1 cellular context compared by ENCODE assay signal in genomic region chr20:37914672-37915433, GRCh38.
A peak's percentile ranks its signal among the peaks of the same experiment; 100 is the strongest.
TF ChIP-seq lines count a peak whose summit lies in the region.

No MANE protein-coding gene starts in this region.

TF ChIP-seq in HepG2, 621 proteins besides CTCF, POLR2A, EP300 and RAD21 (continued from another document and continues in another):
- TF ChIP-seq MAZ (IDR thresholded peaks at IDR 0.05; ENCODE audit: borderline replicate concordance, low read depth, low read length), result 0 out of 2 replicates have a peak, but pooled peaks have one; percentile 11
- TF ChIP-seq MAZ (CRISPR knock-in tag; IDR thresholded peaks at IDR 0.05; ENCODE audit: low read depth), result no peak; the same call in 1 of the 2 replicates
- peak; percentile 40; the same call in 1 of the 2 replicates for TF ChIP-seq ZNF563 (CRISPR knock-in tag; IDR thresholded peaks at IDR 0.05)
- TF ChIP-seq JUN (CRISPR knock-in tag; IDR thresholded peaks at IDR 0.05), result no peak
- TF ChIP-seq ZNF383 (CRISPR knock-in tag; IDR thresholded peaks at IDR 0.05; ENCODE audit: borderline replicate concordance), result no peak
- no peak for TF ChIP-seq RBM22 (optimal IDR thresholded peaks at IDR 0.05; ENCODE audit: low read length)
- TF ChIP-seq RBM39 (IDR thresholded peaks at IDR 0.05; ENCODE audit: low read depth, low read length, poor library complexity, severe bottlenecking), result peak; percentile 85
- peak; percentile 64; the same call in 1 of the 2 replicates for TF ChIP-seq ZNF451 (CRISPR knock-in tag; IDR thresholded peaks at IDR 0.05)
- no peak for TF ChIP-seq GLMP (CRISPR knock-in tag; IDR thresholded peaks at IDR 0.05; ENCODE audit: borderline replicate concordance)
- TF ChIP-seq NFATC3 (CRISPR knock-in tag; IDR thresholded peaks at IDR 0.05), result no peak
- TF ChIP-seq CENPX (CRISPR knock-in tag; IDR thresholded peaks at IDR 0.05), result no peak
- no peak for TF ChIP-seq ZNF709 (CRISPR knock-in tag; IDR thresholded peaks at IDR 0.05)
- no peak for TF ChIP-seq TAF1 (CRISPR knock-in tag; IDR thresholded peaks at IDR 0.05)
- no peak for TF ChIP-seq ZNF780A (CRISPR knock-in tag; IDR thresholded peaks at IDR 0.05)
- TF ChIP-seq HBP1 (CRISPR knock-in tag; IDR thresholded peaks at IDR 0.05; ENCODE audit: low read depth), result no peak
- TF ChIP-seq, protein P1, sequence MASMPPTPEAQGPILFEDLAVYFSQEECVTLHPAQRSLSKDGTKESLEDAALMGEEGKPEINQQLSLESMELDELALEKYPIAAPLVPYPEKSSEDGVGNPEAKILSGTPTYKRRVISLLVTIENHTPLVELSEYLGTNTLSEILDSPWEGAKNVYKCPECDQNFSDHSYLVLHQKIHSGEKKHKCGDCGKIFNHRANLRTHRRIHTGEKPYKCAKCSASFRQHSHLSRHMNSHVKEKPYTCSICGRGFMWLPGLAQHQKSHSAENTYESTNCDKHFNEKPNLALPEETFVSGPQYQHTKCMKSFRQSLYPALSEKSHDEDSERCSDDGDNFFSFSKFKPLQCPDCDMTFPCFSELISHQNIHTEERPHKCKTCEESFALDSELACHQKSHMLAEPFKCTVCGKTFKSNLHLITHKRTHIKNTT (CRISPR knock-in tag; IDR thresholded peaks at IDR 0.05), result no peak
- TF ChIP-seq ZNF121 (CRISPR knock-in tag; IDR thresholded peaks at IDR 0.05), result peak; percentile 51; the same call in 1 of the 2 replicates
- TF ChIP-seq ATF3 (CRISPR knock-in tag; IDR thresholded peaks at IDR 0.05), result no peak
- TF ChIP-seq ZFP90 (CRISPR knock-in tag; IDR thresholded peaks at IDR 0.05; ENCODE audit: borderline replicate concordance), result no peak
- no peak for TF ChIP-seq FOXA1 (IDR thresholded peaks at IDR 0.05)
- TF ChIP-seq FOXA1 (CRISPR knock-in tag; IDR thresholded peaks at IDR 0.05), result no peak
- peak; percentile 87 for TF ChIP-seq CHD4 (IDR thresholded peaks at IDR 0.05; ENCODE audit: borderline replicate concordance, low read length)
- no peak for TF ChIP-seq SKI (IDR thresholded peaks at IDR 0.05; ENCODE audit: partially characterized antibody)
- TF ChIP-seq, protein P2, sequence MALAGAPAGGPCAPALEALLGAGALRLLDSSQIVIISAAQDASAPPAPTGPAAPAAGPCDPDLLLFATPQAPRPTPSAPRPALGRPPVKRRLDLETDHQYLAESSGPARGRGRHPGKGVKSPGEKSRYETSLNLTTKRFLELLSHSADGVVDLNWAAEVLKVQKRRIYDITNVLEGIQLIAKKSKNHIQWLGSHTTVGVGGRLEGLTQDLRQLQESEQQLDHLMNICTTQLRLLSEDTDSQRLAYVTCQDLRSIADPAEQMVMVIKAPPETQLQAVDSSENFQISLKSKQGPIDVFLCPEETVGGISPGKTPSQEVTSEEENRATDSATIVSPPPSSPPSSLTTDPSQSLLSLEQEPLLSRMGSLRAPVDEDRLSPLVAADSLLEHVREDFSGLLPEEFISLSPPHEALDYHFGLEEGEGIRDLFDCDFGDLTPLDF (CRISPR knock-in tag; IDR thresholded peaks at IDR 0.05), result no peak
- TF ChIP-seq ZNF83 (CRISPR knock-in tag; IDR thresholded peaks at IDR 0.05; ENCODE audit: borderline replicate concordance), result peak; percentile 33; the same call in 1 of the 2 replicates
- no peak for TF ChIP-seq ZNF17 (CRISPR knock-in tag; IDR thresholded peaks at IDR 0.05)
- TF ChIP-seq CHCHD3 (CRISPR knock-in tag; IDR thresholded peaks at IDR 0.05), result no peak
- TF ChIP-seq ZNF232 (CRISPR knock-in tag; IDR thresholded peaks at IDR 0.05; ENCODE audit: borderline replicate concordance), result no peak
- TF ChIP-seq ZNF10 (CRISPR knock-in tag; IDR thresholded peaks at IDR 0.05; ENCODE audit: borderline replicate concordance, low read depth), result no peak
- TF ChIP-seq, protein P3, sequence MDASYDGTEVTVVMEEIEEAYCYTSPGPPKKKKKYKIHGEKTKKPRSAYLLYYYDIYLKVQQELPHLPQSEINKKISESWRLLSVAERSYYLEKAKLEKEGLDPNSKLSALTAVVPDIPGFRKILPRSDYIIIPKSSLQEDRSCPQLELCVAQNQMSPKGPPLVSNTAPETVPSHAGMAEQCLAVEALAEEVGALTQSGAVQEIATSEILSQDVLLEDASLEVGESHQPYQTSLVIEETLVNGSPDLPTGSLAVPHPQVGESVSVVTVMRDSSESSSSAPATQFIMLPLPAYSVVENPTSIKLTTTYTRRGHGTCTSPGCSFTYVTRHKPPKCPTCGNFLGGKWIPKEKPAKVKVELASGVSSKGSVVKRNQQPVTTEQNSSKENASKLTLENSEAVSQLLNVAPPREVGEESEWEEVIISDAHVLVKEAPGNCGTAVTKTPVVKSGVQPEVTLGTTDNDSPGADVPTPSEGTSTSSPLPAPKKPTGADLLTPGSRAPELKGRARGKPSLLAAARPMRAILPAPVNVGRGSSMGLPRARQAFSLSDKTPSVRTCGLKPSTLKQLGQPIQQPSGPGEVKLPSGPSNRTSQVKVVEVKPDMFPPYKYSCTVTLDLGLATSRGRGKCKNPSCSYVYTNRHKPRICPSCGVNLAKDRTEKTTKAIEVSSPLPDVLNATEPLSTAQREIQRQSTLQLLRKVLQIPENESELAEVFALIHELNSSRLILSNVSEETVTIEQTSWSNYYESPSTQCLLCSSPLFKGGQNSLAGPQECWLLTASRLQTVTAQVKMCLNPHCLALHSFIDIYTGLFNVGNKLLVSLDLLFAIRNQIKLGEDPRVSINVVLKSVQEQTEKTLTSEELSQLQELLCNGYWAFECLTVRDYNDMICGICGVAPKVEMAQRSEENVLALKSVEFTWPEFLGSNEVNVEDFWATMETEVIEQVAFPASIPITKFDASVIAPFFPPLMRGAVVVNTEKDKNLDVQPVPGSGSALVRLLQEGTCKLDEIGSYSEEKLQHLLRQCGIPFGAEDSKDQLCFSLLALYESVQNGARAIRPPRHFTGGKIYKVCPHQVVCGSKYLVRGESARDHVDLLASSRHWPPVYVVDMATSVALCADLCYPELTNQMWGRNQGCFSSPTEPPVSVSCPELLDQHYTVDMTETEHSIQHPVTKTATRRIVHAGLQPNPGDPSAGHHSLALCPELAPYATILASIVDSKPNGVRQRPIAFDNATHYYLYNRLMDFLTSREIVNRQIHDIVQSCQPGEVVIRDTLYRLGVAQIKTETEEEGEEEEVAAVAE (CRISPR knock-in tag; IDR thresholded peaks at IDR 0.05; ENCODE audit: borderline replicate concordance), result no peak
- no peak for TF ChIP-seq ZNF138 (CRISPR knock-in tag; IDR thresholded peaks at IDR 0.05; ENCODE audit: low read depth)
- TF ChIP-seq PRPF4 (IDR thresholded peaks at IDR 0.05; ENCODE audit: low read depth, low read length, poor library complexity, severe bottlenecking), result no peak
- no peak for TF ChIP-seq ETS1 (CRISPR knock-in tag; IDR thresholded peaks at IDR 0.05)
- TF ChIP-seq, protein P4, sequence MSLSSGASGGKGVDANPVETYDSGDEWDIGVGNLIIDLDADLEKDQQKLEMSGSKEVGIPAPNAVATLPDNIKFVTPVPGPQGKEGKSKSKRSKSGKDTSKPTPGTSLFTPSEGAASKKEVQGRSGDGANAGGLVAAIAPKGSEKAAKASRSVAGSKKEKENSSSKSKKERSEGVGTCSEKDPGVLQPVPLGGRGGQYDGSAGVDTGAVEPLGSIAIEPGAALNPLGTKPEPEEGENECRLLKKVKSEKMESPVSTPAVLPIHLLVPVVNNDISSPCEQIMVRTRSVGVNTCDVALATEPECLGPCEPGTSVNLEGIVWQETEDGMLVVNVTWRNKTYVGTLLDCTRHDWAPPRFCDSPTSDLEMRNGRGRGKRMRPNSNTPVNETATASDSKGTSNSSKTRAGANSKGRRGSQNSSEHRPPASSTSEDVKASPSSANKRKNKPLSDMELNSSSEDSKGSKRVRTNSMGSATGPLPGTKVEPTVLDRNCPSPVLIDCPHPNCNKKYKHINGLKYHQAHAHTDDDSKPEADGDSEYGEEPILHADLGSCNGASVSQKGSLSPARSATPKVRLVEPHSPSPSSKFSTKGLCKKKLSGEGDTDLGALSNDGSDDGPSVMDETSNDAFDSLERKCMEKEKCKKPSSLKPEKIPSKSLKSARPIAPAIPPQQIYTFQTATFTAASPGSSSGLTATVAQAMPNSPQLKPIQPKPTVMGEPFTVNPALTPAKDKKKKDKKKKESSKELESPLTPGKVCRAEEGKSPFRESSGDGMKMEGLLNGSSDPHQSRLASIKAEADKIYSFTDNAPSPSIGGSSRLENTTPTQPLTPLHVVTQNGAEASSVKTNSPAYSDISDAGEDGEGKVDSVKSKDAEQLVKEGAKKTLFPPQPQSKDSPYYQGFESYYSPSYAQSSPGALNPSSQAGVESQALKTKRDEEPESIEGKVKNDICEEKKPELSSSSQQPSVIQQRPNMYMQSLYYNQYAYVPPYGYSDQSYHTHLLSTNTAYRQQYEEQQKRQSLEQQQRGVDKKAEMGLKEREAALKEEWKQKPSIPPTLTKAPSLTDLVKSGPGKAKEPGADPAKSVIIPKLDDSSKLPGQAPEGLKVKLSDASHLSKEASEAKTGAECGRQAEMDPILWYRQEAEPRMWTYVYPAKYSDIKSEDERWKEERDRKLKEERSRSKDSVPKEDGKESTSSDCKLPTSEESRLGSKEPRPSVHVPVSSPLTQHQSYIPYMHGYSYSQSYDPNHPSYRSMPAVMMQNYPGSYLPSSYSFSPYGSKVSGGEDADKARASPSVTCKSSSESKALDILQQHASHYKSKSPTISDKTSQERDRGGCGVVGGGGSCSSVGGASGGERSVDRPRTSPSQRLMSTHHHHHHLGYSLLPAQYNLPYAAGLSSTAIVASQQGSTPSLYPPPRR (CRISPR knock-in tag; IDR thresholded peaks at IDR 0.05; ENCODE audit: borderline replicate concordance), result no peak
- TF ChIP-seq, protein P5, sequence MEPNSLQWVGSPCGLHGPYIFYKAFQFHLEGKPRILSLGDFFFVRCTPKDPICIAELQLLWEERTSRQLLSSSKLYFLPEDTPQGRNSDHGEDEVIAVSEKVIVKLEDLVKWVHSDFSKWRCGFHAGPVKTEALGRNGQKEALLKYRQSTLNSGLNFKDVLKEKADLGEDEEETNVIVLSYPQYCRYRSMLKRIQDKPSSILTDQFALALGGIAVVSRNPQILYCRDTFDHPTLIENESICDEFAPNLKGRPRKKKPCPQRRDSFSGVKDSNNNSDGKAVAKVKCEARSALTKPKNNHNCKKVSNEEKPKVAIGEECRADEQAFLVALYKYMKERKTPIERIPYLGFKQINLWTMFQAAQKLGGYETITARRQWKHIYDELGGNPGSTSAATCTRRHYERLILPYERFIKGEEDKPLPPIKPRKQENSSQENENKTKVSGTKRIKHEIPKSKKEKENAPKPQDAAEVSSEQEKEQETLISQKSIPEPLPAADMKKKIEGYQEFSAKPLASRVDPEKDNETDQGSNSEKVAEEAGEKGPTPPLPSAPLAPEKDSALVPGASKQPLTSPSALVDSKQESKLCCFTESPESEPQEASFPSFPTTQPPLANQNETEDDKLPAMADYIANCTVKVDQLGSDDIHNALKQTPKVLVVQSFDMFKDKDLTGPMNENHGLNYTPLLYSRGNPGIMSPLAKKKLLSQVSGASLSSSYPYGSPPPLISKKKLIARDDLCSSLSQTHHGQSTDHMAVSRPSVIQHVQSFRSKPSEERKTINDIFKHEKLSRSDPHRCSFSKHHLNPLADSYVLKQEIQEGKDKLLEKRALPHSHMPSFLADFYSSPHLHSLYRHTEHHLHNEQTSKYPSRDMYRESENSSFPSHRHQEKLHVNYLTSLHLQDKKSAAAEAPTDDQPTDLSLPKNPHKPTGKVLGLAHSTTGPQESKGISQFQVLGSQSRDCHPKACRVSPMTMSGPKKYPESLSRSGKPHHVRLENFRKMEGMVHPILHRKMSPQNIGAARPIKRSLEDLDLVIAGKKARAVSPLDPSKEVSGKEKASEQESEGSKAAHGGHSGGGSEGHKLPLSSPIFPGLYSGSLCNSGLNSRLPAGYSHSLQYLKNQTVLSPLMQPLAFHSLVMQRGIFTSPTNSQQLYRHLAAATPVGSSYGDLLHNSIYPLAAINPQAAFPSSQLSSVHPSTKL (CRISPR knock-in tag; IDR thresholded peaks at IDR 0.05), result no peak; the same call in 1 of the 2 replicates
- TF ChIP-seq NFIC (IDR thresholded peaks at IDR 0.05; ENCODE audit: low read length), result no peak
- TF ChIP-seq ZNF275 (CRISPR knock-in tag; IDR thresholded peaks at IDR 0.05; ENCODE audit: borderline replicate concordance), result no peak
- no peak for TF ChIP-seq ZNF614 (CRISPR knock-in tag; IDR thresholded peaks at IDR 0.05; ENCODE audit: borderline replicate concordance)
